ENCODE assay signal across 1 cellular context in the genomic region with DNA sequence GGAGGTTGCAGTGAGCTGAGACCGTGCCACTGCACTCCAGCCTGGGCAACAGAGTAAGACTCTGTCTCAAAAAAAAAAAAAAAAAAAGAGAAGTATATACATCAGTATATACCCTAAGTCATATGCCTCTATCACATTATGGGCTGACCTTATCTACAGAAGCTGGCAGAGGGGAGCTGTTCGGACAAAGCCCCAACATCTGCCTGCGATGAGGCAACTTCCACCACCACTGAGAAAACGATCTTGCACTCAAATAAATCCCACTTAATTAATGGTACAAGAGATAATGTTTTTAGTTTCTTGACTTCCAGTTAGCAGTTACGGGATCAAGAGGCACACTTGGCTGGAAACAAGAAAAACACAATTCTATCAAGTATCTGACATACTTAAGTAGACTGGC.
TF ChIP-seq lines count a peak whose summit lies in the region.

No MANE protein-coding gene starts in this region.

TF ChIP-seq in GM12878, 131 proteins besides CTCF, POLR2A, EP300 and RAD21:
- TF ChIP-seq NR2C2 (IDR thresholded peaks at IDR 0.05; ENCODE audit: borderline replicate concordance, control insufficient read depth, insufficient read length, low read depth) = no peak
- TF ChIP-seq, protein P1, sequence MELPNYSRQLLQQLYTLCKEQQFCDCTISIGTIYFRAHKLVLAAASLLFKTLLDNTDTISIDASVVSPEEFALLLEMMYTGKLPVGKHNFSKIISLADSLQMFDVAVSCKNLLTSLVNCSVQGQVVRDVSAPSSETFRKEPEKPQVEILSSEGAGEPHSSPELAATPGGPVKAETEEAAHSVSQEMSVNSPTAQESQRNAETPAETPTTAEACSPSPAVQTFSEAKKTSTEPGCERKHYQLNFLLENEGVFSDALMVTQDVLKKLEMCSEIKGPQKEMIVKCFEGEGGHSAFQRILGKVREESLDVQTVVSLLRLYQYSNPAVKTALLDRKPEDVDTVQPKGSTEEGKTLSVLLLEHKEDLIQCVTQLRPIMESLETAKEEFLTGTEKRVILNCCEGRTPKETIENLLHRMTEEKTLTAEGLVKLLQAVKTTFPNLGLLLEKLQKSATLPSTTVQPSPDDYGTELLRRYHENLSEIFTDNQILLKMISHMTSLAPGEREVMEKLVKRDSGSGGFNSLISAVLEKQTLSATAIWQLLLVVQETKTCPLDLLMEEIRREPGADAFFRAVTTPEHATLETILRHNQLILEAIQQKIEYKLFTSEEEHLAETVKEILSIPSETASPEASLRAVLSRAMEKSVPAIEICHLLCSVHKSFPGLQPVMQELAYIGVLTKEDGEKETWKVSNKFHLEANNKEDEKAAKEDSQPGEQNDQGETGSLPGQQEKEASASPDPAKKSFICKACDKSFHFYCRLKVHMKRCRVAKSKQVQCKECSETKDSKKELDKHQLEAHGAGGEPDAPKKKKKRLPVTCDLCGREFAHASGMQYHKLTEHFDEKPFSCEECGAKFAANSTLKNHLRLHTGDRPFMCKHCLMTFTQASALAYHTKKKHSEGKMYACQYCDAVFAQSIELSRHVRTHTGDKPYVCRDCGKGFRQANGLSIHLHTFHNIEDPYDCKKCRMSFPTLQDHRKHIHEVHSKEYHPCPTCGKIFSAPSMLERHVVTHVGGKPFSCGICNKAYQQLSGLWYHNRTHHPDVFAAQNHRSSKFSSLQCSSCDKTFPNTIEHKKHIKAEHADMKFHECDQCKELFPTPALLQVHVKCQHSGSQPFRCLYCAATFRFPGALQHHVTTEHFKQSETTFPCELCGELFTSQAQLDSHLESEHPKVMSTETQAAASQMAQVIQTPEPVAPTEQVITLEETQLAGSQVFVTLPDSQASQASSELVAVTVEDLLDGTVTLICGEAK (IDR thresholded peaks at IDR 0.05; ENCODE audit: borderline replicate concordance) = no peak
- TF ChIP-seq TARDBP (IDR thresholded peaks at IDR 0.05; ENCODE audit: borderline replicate concordance) = no peak
TF ChIP-seq in GM12878: peak in this region for 0.
